15 cellular contexts compared by ENCODE assay signal in genomic region chr14:69001375-69001774, GRCh38.
"Had no signal": no experiment of that assay in that cellular context is flagged by ENCODE, and none has a peak within 500 bp of the region (broad histone marks: within the 10 kb centered on the region; RNA-seq: fewer than 3 reads in every experiment).

No MANE protein-coding gene starts in this region.

- H3K27ac ChIP-seq: colonic mucosa, esophagus muscularis mucosa, foreskin keratinocyte, gastroesophageal sphincter, heart left ventricle, hepatocyte, left lung, lower lobe of right lung had no signal

- DNase-seq: cortex of kidney; effector memory CD4-positive, alpha-beta T cell; hypothalamus; left lung; left ventricle myocardium superior; lower lobe of right lung; midbrain had no signal

- H3K36me3 ChIP-seq: colonic mucosa, esophagus muscularis mucosa, gastroesophageal sphincter, heart left ventricle, left lung, lower lobe of right lung had no signal

- H3K79me2 ChIP-seq: hepatocyte had no signal

- FAIRE-seq: frontal cortex, keratinocyte had no signal

- H3K27me3 ChIP-seq: colonic mucosa, esophagus muscularis mucosa, gastroesophageal sphincter, heart left ventricle, hepatocyte, left lung had no signal

- H3K4me3 ChIP-seq: colonic mucosa, esophagus muscularis mucosa, gastroesophageal sphincter, heart left ventricle, hepatocyte, left lung, lower lobe of right lung had no signal

- H2AFZ ChIP-seq: hepatocyte had no signal

- H3K4me1 ChIP-seq: colonic mucosa had no signal

- H3K4me2 ChIP-seq: hepatocyte had no signal

- H3K9me3 ChIP-seq: colonic mucosa, esophagus muscularis mucosa, gastroesophageal sphincter, heart left ventricle, left lung, lower lobe of right lung had no signal
